ENCODE assay signal across 1 cellular context in genomic region chr2:20350753-20351554, GRCh38.
TF ChIP-seq lines count a peak whose summit lies in the region.

A gene with protein sequence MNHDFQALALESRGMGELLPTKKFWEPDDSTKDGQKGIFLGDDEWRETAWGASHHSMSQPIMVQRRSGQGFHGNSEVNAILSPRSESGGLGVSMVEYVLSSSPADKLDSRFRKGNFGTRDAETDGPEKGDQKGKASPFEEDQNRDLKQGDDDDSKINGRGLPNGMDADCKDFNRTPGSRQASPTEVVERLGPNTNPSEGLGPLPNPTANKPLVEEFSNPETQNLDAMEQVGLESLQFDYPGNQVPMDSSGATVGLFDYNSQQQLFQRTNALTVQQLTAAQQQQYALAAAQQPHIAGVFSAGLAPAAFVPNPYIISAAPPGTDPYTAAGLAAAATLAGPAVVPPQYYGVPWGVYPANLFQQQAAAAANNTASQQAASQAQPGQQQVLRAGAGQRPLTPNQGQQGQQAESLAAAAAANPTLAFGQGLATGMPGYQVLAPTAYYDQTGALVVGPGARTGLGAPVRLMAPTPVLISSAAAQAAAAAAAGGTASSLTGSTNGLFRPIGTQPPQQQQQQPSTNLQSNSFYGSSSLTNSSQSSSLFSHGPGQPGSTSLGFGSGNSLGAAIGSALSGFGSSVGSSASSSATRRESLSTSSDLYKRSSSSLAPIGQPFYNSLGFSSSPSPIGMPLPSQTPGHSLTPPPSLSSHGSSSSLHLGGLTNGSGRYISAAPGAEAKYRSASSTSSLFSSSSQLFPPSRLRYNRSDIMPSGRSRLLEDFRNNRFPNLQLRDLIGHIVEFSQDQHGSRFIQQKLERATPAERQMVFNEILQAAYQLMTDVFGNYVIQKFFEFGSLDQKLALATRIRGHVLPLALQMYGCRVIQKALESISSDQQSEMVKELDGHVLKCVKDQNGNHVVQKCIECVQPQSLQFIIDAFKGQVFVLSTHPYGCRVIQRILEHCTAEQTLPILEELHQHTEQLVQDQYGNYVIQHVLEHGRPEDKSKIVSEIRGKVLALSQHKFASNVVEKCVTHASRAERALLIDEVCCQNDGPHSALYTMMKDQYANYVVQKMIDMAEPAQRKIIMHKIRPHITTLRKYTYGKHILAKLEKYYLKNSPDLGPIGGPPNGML (minus strand): TSS chr2:20350844. CDS start chr2:20327360, 23,484 bp downstream.

TF ChIP-seq in GM12878, 131 proteins besides CTCF, POLR2A, EP300 and RAD21 (continued from another document and continues in another):
- TF ChIP-seq DPF2 (IDR thresholded peaks at IDR 0.05): peak; percentile 59
- peak; percentile 49; the same call in 1 of the 2 replicates for TF ChIP-seq FOXK2 (IDR thresholded peaks at IDR 0.05)
- no peak for TF ChIP-seq NFYA (IDR thresholded peaks at IDR 0.05; ENCODE audit: borderline replicate concordance, low read depth, low read length)
- TF ChIP-seq SUPT20H (IDR thresholded peaks at IDR 0.05; ENCODE audit: borderline replicate concordance, control insufficient read depth, low read depth, low read length): no peak
- peak; percentile 87 for TF ChIP-seq PBX3 (IDR thresholded peaks at IDR 0.05; ENCODE audit: insufficient replicate concordance, low read depth, low read length)
- 0 out of 2 replicates have a peak, but pooled peaks have one; percentile 12 for TF ChIP-seq TCF3 (IDR thresholded peaks at IDR 0.05; ENCODE audit: borderline replicate concordance, insufficient read depth, low read depth, low read length)
- no peak for TF ChIP-seq FOXM1 (IDR thresholded peaks at IDR 0.05; ENCODE audit: low read depth, low read length)
- no peak for TF ChIP-seq FOS (IDR thresholded peaks at IDR 0.05; ENCODE audit: borderline replicate concordance, extremely low read depth, insufficient read length)
- TF ChIP-seq, protein P1, sequence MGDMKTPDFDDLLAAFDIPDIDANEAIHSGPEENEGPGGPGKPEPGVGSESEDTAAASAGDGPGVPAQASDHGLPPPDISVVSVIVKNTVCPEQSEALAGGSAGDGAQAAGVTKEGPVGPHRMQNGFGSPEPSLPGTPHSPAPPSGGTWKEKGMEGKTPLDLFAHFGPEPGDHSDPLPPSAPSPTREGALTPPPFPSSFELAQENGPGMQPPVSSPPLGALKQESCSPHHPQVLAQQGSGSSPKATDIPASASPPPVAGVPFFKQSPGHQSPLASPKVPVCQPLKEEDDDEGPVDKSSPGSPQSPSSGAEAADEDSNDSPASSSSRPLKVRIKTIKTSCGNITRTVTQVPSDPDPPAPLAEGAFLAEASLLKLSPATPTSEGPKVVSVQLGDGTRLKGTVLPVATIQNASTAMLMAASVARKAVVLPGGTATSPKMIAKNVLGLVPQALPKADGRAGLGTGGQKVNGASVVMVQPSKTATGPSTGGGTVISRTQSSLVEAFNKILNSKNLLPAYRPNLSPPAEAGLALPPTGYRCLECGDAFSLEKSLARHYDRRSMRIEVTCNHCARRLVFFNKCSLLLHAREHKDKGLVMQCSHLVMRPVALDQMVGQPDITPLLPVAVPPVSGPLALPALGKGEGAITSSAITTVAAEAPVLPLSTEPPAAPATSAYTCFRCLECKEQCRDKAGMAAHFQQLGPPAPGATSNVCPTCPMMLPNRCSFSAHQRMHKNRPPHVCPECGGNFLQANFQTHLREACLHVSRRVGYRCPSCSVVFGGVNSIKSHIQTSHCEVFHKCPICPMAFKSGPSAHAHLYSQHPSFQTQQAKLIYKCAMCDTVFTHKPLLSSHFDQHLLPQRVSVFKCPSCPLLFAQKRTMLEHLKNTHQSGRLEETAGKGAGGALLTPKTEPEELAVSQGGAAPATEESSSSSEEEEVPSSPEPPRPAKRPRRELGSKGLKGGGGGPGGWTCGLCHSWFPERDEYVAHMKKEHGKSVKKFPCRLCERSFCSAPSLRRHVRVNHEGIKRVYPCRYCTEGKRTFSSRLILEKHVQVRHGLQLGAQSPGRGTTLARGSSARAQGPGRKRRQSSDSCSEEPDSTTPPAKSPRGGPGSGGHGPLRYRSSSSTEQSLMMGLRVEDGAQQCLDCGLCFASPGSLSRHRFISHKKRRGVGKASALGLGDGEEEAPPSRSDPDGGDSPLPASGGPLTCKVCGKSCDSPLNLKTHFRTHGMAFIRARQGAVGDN (IDR thresholded peaks at IDR 0.05): peak; percentile 96
- no peak for TF ChIP-seq SUZ12 (IDR thresholded peaks at IDR 0.05; ENCODE audit: unreplicated experiment)
- peak; percentile 86; the same call in 1 of the 2 replicates for TF ChIP-seq NBN (IDR thresholded peaks at IDR 0.05)
- no peak for TF ChIP-seq SREBF1 (IDR thresholded peaks at IDR 0.05; ENCODE audit: low read length)
- no peak for TF ChIP-seq ZNF384 (IDR thresholded peaks at IDR 0.05; ENCODE audit: borderline replicate concordance, low read depth, low read length)
- peak; percentile 67 for TF ChIP-seq POLR2AphosphoS2 (IDR thresholded peaks at IDR 0.05; ENCODE audit: low read depth, low read length)
- 0 out of 2 replicates have a peak, but pooled peaks have one; percentile 18 for TF ChIP-seq NR2F1 (conservative IDR thresholded peaks at IDR 0.05)
- TF ChIP-seq IKZF2 (IDR thresholded peaks at IDR 0.05): peak; percentile 36 to 65; a peak in 2 of 4 replicates
- peak; percentile 11; the same call in 1 of the 2 replicates for TF ChIP-seq TBL1XR1 (IDR thresholded peaks at IDR 0.05; ENCODE audit: low read depth, low read length)
- TF ChIP-seq MEF2A (IDR thresholded peaks at IDR 0.05; ENCODE audit: insufficient read depth, low read depth, low read length): 0 out of 2 replicates have a peak, but pooled peaks have one; percentile 5
- TF ChIP-seq STAT1 (conservative IDR thresholded peaks at IDR 0.05): no peak
- TF ChIP-seq TARDBP (IDR thresholded peaks at IDR 0.05; ENCODE audit: borderline replicate concordance): peak; percentile 16; the same call in 1 of the 2 replicates
- TF ChIP-seq CBX5 (IDR thresholded peaks at IDR 0.05; ENCODE audit: low read depth): peak; percentile 89; the same call in 1 of the 2 replicates
- TF ChIP-seq NFXL1 (IDR thresholded peaks at IDR 0.05; ENCODE audit: borderline replicate concordance): no peak
- peak; percentile 31 for TF ChIP-seq MYC (IDR thresholded peaks at IDR 0.05; ENCODE audit: insufficient read depth, insufficient read length, insufficient replicate concordance, low read length, severe bottlenecking)
- peak; percentile 36; the same call in 1 of the 2 replicates for TF ChIP-seq TAF1 (IDR thresholded peaks at IDR 0.05; ENCODE audit: borderline replicate concordance, low read depth, low read length)
- peak; percentile 69 to 87; a peak in 2 of 3 replicates for TF ChIP-seq EGR1 (IDR thresholded peaks at IDR 0.05; ENCODE audit: borderline replicate concordance in 1 of 2, low read depth in 2 of 2, low read length in 2 of 2)
- TF ChIP-seq SIN3A (IDR thresholded peaks at IDR 0.05; ENCODE audit: low read depth, low read length): peak; percentile 83
- TF ChIP-seq CHD4 (IDR thresholded peaks at IDR 0.05): no peak
- TF ChIP-seq CHD2 (IDR thresholded peaks at IDR 0.05; ENCODE audit: borderline replicate concordance, low read depth, low read length): peak; percentile 62; the same call in 1 of the 2 replicates
- TF ChIP-seq, protein P2, sequence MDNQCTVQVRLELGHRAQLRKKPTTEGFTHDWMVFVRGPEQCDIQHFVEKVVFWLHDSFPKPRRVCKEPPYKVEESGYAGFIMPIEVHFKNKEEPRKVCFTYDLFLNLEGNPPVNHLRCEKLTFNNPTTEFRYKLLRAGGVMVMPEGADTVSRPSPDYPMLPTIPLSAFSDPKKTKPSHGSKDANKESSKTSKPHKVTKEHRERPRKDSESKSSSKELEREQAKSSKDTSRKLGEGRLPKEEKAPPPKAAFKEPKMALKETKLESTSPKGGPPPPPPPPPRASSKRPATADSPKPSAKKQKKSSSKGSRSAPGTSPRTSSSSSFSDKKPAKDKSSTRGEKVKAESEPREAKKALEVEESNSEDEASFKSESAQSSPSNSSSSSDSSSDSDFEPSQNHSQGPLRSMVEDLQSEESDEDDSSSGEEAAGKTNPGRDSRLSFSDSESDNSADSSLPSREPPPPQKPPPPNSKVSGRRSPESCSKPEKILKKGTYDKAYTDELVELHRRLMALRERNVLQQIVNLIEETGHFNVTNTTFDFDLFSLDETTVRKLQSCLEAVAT (IDR thresholded peaks at IDR 0.05): peak; percentile 84
- peak; percentile 63 for TF ChIP-seq HDAC6 (IDR thresholded peaks at IDR 0.05; ENCODE audit: unreplicated experiment)
- no peak for TF ChIP-seq ZSCAN29 (IDR thresholded peaks at IDR 0.05)
- peak; percentile 77 for TF ChIP-seq IKZF1 (conservative IDR thresholded peaks at IDR 0.05)
- TF ChIP-seq PKNOX1 (IDR thresholded peaks at IDR 0.05): peak; percentile 96
- peak; percentile 51; the same call in 1 of the 2 replicates for TF ChIP-seq RUNX3 (IDR thresholded peaks at IDR 0.05; ENCODE audit: low read length)
- TF ChIP-seq NKRF (conservative IDR thresholded peaks at IDR 0.05): peak; percentile 83
- peak; percentile 20 for TF ChIP-seq SIX5 (IDR thresholded peaks at IDR 0.05; ENCODE audit: low read depth, low read length, severe bottlenecking)
- TF ChIP-seq, protein P3, sequence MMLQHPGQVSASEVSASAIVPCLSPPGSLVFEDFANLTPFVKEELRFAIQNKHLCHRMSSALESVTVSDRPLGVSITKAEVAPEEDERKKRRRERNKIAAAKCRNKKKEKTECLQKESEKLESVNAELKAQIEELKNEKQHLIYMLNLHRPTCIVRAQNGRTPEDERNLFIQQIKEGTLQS (IDR thresholded peaks at IDR 0.05; ENCODE audit: borderline replicate concordance, extremely low read depth, low read depth, low read length): peak; percentile 51; the same call in 1 of the 2 replicates
- TF ChIP-seq TCF12 (IDR thresholded peaks at IDR 0.05; ENCODE audit: low read depth, low read length): peak; percentile 31; the same call in 1 of the 2 replicates
- no peak for TF ChIP-seq EZH2 (IDR thresholded peaks at IDR 0.05; ENCODE audit: borderline replicate concordance, control insufficient read depth, low read depth, low read length)
- TF ChIP-seq, protein P4, sequence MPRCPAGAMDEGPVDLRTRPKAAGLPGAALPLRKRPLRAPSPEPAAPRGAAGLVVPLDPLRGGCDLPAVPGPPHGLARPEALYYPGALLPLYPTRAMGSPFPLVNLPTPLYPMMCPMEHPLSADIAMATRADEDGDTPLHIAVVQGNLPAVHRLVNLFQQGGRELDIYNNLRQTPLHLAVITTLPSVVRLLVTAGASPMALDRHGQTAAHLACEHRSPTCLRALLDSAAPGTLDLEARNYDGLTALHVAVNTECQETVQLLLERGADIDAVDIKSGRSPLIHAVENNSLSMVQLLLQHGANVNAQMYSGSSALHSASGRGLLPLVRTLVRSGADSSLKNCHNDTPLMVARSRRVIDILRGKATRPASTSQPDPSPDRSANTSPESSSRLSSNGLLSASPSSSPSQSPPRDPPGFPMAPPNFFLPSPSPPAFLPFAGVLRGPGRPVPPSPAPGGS (IDR thresholded peaks at IDR 0.05; ENCODE audit: borderline replicate concordance, insufficient read depth, low read depth, low read length, poor library complexity, severe bottlenecking): no peak
- TF ChIP-seq, protein P5, sequence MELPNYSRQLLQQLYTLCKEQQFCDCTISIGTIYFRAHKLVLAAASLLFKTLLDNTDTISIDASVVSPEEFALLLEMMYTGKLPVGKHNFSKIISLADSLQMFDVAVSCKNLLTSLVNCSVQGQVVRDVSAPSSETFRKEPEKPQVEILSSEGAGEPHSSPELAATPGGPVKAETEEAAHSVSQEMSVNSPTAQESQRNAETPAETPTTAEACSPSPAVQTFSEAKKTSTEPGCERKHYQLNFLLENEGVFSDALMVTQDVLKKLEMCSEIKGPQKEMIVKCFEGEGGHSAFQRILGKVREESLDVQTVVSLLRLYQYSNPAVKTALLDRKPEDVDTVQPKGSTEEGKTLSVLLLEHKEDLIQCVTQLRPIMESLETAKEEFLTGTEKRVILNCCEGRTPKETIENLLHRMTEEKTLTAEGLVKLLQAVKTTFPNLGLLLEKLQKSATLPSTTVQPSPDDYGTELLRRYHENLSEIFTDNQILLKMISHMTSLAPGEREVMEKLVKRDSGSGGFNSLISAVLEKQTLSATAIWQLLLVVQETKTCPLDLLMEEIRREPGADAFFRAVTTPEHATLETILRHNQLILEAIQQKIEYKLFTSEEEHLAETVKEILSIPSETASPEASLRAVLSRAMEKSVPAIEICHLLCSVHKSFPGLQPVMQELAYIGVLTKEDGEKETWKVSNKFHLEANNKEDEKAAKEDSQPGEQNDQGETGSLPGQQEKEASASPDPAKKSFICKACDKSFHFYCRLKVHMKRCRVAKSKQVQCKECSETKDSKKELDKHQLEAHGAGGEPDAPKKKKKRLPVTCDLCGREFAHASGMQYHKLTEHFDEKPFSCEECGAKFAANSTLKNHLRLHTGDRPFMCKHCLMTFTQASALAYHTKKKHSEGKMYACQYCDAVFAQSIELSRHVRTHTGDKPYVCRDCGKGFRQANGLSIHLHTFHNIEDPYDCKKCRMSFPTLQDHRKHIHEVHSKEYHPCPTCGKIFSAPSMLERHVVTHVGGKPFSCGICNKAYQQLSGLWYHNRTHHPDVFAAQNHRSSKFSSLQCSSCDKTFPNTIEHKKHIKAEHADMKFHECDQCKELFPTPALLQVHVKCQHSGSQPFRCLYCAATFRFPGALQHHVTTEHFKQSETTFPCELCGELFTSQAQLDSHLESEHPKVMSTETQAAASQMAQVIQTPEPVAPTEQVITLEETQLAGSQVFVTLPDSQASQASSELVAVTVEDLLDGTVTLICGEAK (IDR thresholded peaks at IDR 0.05; ENCODE audit: borderline replicate concordance): no peak; the same call in 1 of the 2 replicates
